Comparison of ENCODE assay signal across 1 cellular context in the genomic region with DNA sequence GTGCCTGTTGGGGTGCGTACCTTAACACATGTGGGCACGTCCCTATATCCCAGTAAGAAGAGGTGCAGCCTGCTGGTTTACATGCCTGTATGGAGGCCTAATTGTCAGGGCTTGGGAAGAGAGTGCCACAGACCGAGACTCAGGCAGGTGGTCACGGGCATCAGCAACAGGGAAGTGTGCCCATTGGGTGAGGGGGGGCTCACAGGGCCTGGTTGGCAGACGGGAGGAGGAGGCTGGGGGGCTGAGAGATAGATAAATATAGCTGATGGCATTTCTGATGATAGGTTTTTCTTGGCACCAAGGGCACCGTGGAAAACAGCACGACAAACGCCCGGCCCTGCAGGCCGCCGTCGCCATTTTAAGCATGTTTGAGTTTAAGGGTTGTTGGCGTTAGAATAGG.
TF ChIP-seq lines count a peak whose summit lies in the region.

No MANE protein-coding gene starts in this region.

TF ChIP-seq in H1, 55 proteins besides CTCF, POLR2A, EP300 and RAD21:
- TF ChIP-seq TEAD4 (IDR thresholded peaks at IDR 0.05; ENCODE audit: low read depth, low read length) = no peak
- TF ChIP-seq USF2 (IDR thresholded peaks at IDR 0.05; ENCODE audit: low read length) = no peak
- TF ChIP-seq, protein P1, sequence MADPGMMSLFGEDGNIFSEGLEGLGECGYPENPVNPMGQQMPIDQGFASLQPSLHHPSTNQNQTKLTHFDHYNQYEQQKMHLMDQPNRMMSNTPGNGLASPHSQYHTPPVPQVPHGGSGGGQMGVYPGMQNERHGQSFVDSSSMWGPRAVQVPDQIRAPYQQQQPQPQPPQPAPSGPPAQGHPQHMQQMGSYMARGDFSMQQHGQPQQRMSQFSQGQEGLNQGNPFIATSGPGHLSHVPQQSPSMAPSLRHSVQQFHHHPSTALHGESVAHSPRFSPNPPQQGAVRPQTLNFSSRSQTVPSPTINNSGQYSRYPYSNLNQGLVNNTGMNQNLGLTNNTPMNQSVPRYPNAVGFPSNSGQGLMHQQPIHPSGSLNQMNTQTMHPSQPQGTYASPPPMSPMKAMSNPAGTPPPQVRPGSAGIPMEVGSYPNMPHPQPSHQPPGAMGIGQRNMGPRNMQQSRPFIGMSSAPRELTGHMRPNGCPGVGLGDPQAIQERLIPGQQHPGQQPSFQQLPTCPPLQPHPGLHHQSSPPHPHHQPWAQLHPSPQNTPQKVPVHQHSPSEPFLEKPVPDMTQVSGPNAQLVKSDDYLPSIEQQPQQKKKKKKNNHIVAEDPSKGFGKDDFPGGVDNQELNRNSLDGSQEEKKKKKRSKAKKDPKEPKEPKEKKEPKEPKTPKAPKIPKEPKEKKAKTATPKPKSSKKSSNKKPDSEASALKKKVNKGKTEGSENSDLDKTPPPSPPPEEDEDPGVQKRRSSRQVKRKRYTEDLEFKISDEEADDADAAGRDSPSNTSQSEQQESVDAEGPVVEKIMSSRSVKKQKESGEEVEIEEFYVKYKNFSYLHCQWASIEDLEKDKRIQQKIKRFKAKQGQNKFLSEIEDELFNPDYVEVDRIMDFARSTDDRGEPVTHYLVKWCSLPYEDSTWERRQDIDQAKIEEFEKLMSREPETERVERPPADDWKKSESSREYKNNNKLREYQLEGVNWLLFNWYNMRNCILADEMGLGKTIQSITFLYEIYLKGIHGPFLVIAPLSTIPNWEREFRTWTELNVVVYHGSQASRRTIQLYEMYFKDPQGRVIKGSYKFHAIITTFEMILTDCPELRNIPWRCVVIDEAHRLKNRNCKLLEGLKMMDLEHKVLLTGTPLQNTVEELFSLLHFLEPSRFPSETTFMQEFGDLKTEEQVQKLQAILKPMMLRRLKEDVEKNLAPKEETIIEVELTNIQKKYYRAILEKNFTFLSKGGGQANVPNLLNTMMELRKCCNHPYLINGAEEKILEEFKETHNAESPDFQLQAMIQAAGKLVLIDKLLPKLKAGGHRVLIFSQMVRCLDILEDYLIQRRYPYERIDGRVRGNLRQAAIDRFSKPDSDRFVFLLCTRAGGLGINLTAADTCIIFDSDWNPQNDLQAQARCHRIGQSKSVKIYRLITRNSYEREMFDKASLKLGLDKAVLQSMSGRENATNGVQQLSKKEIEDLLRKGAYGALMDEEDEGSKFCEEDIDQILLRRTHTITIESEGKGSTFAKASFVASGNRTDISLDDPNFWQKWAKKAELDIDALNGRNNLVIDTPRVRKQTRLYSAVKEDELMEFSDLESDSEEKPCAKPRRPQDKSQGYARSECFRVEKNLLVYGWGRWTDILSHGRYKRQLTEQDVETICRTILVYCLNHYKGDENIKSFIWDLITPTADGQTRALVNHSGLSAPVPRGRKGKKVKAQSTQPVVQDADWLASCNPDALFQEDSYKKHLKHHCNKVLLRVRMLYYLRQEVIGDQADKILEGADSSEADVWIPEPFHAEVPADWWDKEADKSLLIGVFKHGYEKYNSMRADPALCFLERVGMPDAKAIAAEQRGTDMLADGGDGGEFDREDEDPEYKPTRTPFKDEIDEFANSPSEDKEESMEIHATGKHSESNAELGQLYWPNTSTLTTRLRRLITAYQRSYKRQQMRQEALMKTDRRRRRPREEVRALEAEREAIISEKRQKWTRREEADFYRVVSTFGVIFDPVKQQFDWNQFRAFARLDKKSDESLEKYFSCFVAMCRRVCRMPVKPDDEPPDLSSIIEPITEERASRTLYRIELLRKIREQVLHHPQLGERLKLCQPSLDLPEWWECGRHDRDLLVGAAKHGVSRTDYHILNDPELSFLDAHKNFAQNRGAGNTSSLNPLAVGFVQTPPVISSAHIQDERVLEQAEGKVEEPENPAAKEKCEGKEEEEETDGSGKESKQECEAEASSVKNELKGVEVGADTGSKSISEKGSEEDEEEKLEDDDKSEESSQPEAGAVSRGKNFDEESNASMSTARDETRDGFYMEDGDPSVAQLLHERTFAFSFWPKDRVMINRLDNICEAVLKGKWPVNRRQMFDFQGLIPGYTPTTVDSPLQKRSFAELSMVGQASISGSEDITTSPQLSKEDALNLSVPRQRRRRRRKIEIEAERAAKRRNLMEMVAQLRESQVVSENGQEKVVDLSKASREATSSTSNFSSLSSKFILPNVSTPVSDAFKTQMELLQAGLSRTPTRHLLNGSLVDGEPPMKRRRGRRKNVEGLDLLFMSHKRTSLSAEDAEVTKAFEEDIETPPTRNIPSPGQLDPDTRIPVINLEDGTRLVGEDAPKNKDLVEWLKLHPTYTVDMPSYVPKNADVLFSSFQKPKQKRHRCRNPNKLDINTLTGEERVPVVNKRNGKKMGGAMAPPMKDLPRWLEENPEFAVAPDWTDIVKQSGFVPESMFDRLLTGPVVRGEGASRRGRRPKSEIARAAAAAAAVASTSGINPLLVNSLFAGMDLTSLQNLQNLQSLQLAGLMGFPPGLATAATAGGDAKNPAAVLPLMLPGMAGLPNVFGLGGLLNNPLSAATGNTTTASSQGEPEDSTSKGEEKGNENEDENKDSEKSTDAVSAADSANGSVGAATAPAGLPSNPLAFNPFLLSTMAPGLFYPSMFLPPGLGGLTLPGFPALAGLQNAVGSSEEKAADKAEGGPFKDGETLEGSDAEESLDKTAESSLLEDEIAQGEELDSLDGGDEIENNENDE (IDR thresholded peaks at IDR 0.05; ENCODE audit: insufficient replicate concordance, low read length) = no peak
- TF ChIP-seq POLR2AphosphoS5 (IDR thresholded peaks at IDR 0.05; ENCODE audit: low read depth, low read length) = no peak
- no peak for TF ChIP-seq NANOG (IDR thresholded peaks at IDR 0.05; ENCODE audit: insufficient read depth, low read depth, low read length, poor library complexity, severe bottlenecking)
- no peak for TF ChIP-seq HDAC6 (IDR thresholded peaks at IDR 0.05; ENCODE audit: low read depth, low read length)
- no peak for TF ChIP-seq E2F6 (IDR thresholded peaks at IDR 0.05)
- TF ChIP-seq MAFK (IDR thresholded peaks at IDR 0.05; ENCODE audit: low read depth, low read length) = no peak
- TF ChIP-seq KDM4A (IDR thresholded peaks at IDR 0.05; ENCODE audit: low read depth, low read length, severe bottlenecking) = no peak
- TF ChIP-seq SRF (IDR thresholded peaks at IDR 0.05; ENCODE audit: low read depth, low read length) = no peak
- no peak for TF ChIP-seq BACH1 (IDR thresholded peaks at IDR 0.05; ENCODE audit: low read length)
- TF ChIP-seq SP2 (IDR thresholded peaks at IDR 0.05; ENCODE audit: low read length) = no peak
- TF ChIP-seq TAF7 (optimal IDR thresholded peaks at IDR 0.05; ENCODE audit: borderline replicate concordance, low read depth, low read length) = no peak
- no peak for TF ChIP-seq RBBP5 (IDR thresholded peaks at IDR 0.05; ENCODE audit: borderline replicate concordance, low read depth, low read length)
- TF ChIP-seq SP1 (IDR thresholded peaks at IDR 0.05; ENCODE audit: low read depth, low read length) = no peak
- no peak for TF ChIP-seq KDM5A (IDR thresholded peaks at IDR 0.05; ENCODE audit: low read length)
- no peak for TF ChIP-seq SIRT6 (IDR thresholded peaks at IDR 0.05; ENCODE audit: low read length)
- no peak for TF ChIP-seq EGR1 (IDR thresholded peaks at IDR 0.05; ENCODE audit: borderline replicate concordance, low read depth, low read length)
- TF ChIP-seq KDM1A (IDR thresholded peaks at IDR 0.05; ENCODE audit: borderline replicate concordance, low read length) = no peak
